18 cellular contexts compared by ENCODE assay signal in the genomic region with DNA sequence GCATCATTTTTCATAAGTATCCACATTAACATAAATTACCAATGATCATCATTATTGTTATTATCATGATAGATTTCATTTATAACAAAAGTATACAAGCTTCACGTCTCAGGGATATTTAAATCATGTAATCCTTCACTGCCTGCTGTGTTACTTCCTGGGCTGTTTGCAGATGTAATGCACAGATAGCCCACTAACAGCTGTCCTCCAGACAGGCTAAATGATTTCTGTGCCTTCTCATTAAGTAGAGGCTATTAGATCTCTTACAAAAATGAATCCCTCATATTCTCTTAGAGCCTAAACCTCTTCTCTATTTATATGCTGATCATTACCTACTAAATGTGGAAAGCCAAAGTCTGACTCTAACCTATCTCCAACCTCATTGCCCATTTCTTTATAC. TPM values are rescaled to one million over a fixed set of nuclear protein-coding genes. Genes with fewer than 3 reads are reported as not detected.
"Had no signal": no experiment of that assay in that cellular context is flagged by ENCODE, and none has a peak within 500 bp of the region (broad histone marks: within the 10 kb centered on the region; RNA-seq: fewer than 3 reads in every experiment).

No MANE protein-coding gene starts in this region.

- H3K4me1 Mint-ChIP-seq: central memory CD8-positive, alpha-beta T cell had no signal

- H3K4me3 Mint-ChIP-seq: activated naive CD4-positive, alpha-beta T cell treated with anti-CD3 and anti-CD28 coated beads for 36 hours; activated T-cell treated with anti-CD3 and anti-CD28 coated beads, Interleukin-2, amount 50 U/mL, for 4 hours; central memory CD8-positive, alpha-beta T cell; mesothelial cell of epicardium; natural killer cell treated with Interleukin-12 subunit alpha and Interleukin-12 subunit beta and Interleukin-15 and Interleukin-18, amount 100 ng/mL, for 72 hours had no signal

- H3K4me1 ChIP-seq: gastrocnemius medialis, heart left ventricle, left lung, tibial artery had no signal

- DNase-seq: activated CD4-positive, alpha-beta T cell treated with anti-CD3 and anti-CD28 coated beads, Interleukin-2, amount 50 U/mL, for 1 hour; activated CD4-positive, CD25-positive, alpha-beta regulatory T cell treated with anti-CD3 and anti-CD28 coated beads, Interleukin-2, amount 50 U/mL, for 72 hours; activated CD8-positive, alpha-beta memory T cell treated with anti-CD3 and anti-CD28 coated beads, Interleukin-2, amount 50 U/mL, for 4 hours; activated naive CD4-positive, alpha-beta T cell treated with anti-CD3 and anti-CD28 coated beads for 36 hours; activated T-cell treated with anti-CD3 and anti-CD28 coated beads, Interleukin-2, amount 50 U/mL, for 4 hours; gastrocnemius medialis; heart left ventricle; left lung; posterior cingulate gyrus; stimulated activated CD4-positive, alpha-beta T cell treated with anti-CD3 and anti-CD28 coated beads, Interleukin-1b, Interleukin-23, amount 100 ng/mL, for 48 hours; stimulated activated naive CD4-positive, alpha-beta T cell treated with Interleukin-2 at 50 U/mL for 16 hours; T1000; tibial artery had no signal

- H3K27me3 ChIP-seq: gastrocnemius medialis, heart left ventricle, left lung, tibial artery had no signal

- H3K27ac ChIP-seq: coronary artery, gastrocnemius medialis, heart left ventricle, left lung, tibial artery had no signal

- H3K36me3 ChIP-seq: gastrocnemius medialis, heart left ventricle, left lung, tibial artery had no signal

- ATAC-seq: activated T-cell treated with anti-CD3 and anti-CD28 coated beads, Interleukin-2, amount 50 U/mL, for 4 hours; esophagus mucosa; gastrocnemius medialis; heart left ventricle; left lung; natural killer cell treated with Interleukin-12 subunit alpha and Interleukin-12 subunit beta and Interleukin-15 and Interleukin-18, amount 100 ng/mL, for 72 hours had no signal

- H3K27ac Mint-ChIP-seq: activated naive CD4-positive, alpha-beta T cell treated with anti-CD3 and anti-CD28 coated beads for 36 hours; mesothelial cell of epicardium; natural killer cell treated with Interleukin-12 subunit alpha and Interleukin-12 subunit beta and Interleukin-15 and Interleukin-18, amount 100 ng/mL, for 72 hours had no signal

- H3K4me3 ChIP-seq: coronary artery, gastrocnemius medialis, heart left ventricle, left lung, tibial artery had no signal

- H3K9me3 Mint-ChIP-seq: mesothelial cell of epicardium had no signal

- H3K27me3 Mint-ChIP-seq: central memory CD8-positive, alpha-beta T cell; natural killer cell treated with Interleukin-12 subunit alpha and Interleukin-12 subunit beta and Interleukin-15 and Interleukin-18, amount 100 ng/mL, for 72 hours had no signal

RNA-seq across cellular contexts. Expression of gene PCLO, which starts 9.3 kb away (rescaled TPM):
- total RNA-seq: activated naive CD4-positive, alpha-beta T cell treated with anti-CD3 and anti-CD28 coated beads for 36 hours; natural killer cell treated with Interleukin-12 subunit alpha and Interleukin-12 subunit beta and Interleukin-15 and Interleukin-18, amount 100 ng/mL, for 72 hours had no signal
